Comparison of ENCODE assay signal across 17 cellular contexts in genomic region chr1:24969616-24970398, GRCh38. TPM values are rescaled to one million over a fixed set of nuclear protein-coding genes. Genes with fewer than 3 reads are reported as not detected.
DNase-seq lines count a peak whose midpoint lies in the region; ATAC-seq and TF ChIP-seq lines count a peak whose summit lies in the region.
"Had no signal": no experiment of that assay in that cellular context is flagged by ENCODE, and none has a peak within 500 bp of the region (broad histone marks: within the 10 kb centered on the region; RNA-seq: fewer than 3 reads in every experiment).

No MANE protein-coding gene starts in this region.

- BruUV-seq in Panc1 (replicated peaks; lab: Mats Ljungman, UMichigan) = no TSS peak

- WGBS in endodermal cell (ENCODE audit: insufficient coverage in 1 of 2, insufficient read length in 1 of 2), 2 experiments = 70 to 81% methylated on average over 9 to 26 of the region's 26 CpGs

- intact Hi-C loops in Panc1 (cut with micrococcal nuclease; ENCODE audit: unreplicated experiment) = no loop called here

- in situ Hi-C loops in Panc1 (cut with HindIII; ENCODE audit: low pct_unique_long_range_greater_than_20kb, low sequenced_read_pairs) = no loop called here

- H3K27me3 Mint-ChIP-seq in endodermal cell (ENCODE audit: insufficient read depth) = no peaks in the 10 kb centered on the region

- no peak overlapping the region for H3K27ac ChIP-seq in Panc1 (ENCODE audit: low read length)
- H3K27ac ChIP-seq in endodermal cell (ENCODE audit: low read depth, low read length) = no peak overlapping the region
- H3K27ac ChIP-seq: lower lobe of right lung, right lobe of liver, upper lobe of right lung had no signal

- H3K4me3 ChIP-seq in Panc1 (ENCODE audit: low read depth in 2 of 2, low read length in 2 of 2) (no peak overlapping the region), endodermal cell (ENCODE audit: low read length) (no peak overlapping the region)
- H3K4me3 ChIP-seq: lower lobe of right lung, MG63, right lobe of liver, upper lobe of right lung had no signal

- no peaks in the 10 kb centered on the region for H3K36me3 ChIP-seq in Panc1 (ENCODE audit: control insufficient read depth, insufficient read depth, low read length)
- no peaks in the 10 kb centered on the region for H3K36me3 ChIP-seq in endodermal cell (ENCODE audit: control insufficient read depth, insufficient read depth, low read length)
- H3K36me3 ChIP-seq: lower lobe of right lung, MG63, right lobe of liver, upper lobe of right lung had no signal

- TF ChIP-seq CTCF in Panc1 (IDR thresholded peaks at IDR 0.05) (no peak), endodermal cell (conservative IDR thresholded peaks at IDR 0.05) (no peak)

- peak; percentile 76 for DNase-seq in activated CD8-positive, alpha-beta memory T cell treated with anti-CD3 and anti-CD28 coated beads for 24 hours
- DNase-seq in activated CD8-positive, alpha-beta memory T cell treated with anti-CD3 and anti-CD28 coated beads, Interleukin-2, amount 50 U/mL, for 4 hours = no peak
- no peak for DNase-seq in Panc1 (ENCODE audit: low read depth, low spot score)
- no peak for DNase-seq in endodermal cell
- no peak for DNase-seq in stimulated activated effector memory CD8-positive, alpha-beta T cell treated with anti-CD3 and anti-CD28 coated beads, Interleukin-12 subunit alpha, Interleukin-12 subunit beta, amount 100 ng/mL, for 72 hours (ENCODE audit: low spot score in 2 of 2)
- no peak for DNase-seq in NCI-H1048 (lab: John Stamatoyannopoulos, UW)
- DNase-seq: central memory CD4-positive, alpha-beta T cell; foreskin melanocyte; lower lobe of right lung; MG63; NK-92 treated with Interleukin-12 subunit alpha and Interleukin-12 subunit beta, amount 100 ng/mL, for 24 hours; stimulated activated CD4-positive, alpha-beta T cell treated with anti-CD3 and anti-CD28 coated beads, Interleukin-4, amount 100 ng/mL, for 1 hour; upper lobe of right lung had no signal

- H3K36me3 Mint-ChIP-seq in endodermal cell (ENCODE audit: low read depth) = no peaks in the 10 kb centered on the region
- peaks cover 26% of the 10 kb centered on the region for H3K36me3 Mint-ChIP-seq in stimulated activated effector memory CD8-positive, alpha-beta T cell treated with anti-CD3 and anti-CD28 coated beads, Interleukin-12 subunit alpha, Interleukin-12 subunit beta, amount 100 ng/mL, for 72 hours

- H3K4me3 Mint-ChIP-seq in endodermal cell = no peak overlapping the region
- H3K4me3 Mint-ChIP-seq in stimulated activated effector memory CD8-positive, alpha-beta T cell treated with anti-CD3 and anti-CD28 coated beads, Interleukin-12 subunit alpha, Interleukin-12 subunit beta, amount 100 ng/mL, for 72 hours = peak overlapping the region; percentile 10
- H3K4me3 Mint-ChIP-seq: neural crest cell had no signal

- H3K9me3 Mint-ChIP-seq in endodermal cell = peaks cover 7% of the 10 kb centered on the region
- peaks cover 6% of the 10 kb centered on the region for H3K9me3 Mint-ChIP-seq in stimulated activated effector memory CD8-positive, alpha-beta T cell treated with anti-CD3 and anti-CD28 coated beads, Interleukin-12 subunit alpha, Interleukin-12 subunit beta, amount 100 ng/mL, for 72 hours
- H3K9me3 Mint-ChIP-seq: neural crest cell had no signal

- peak overlapping the region; percentile 27 for H3K27ac Mint-ChIP-seq in endodermal cell
- peak overlapping the region; percentile 0 for H3K27ac Mint-ChIP-seq in stimulated activated effector memory CD8-positive, alpha-beta T cell treated with anti-CD3 and anti-CD28 coated beads, Interleukin-12 subunit alpha, Interleukin-12 subunit beta, amount 100 ng/mL, for 72 hours

- H3K9ac ChIP-seq in endodermal cell (ENCODE audit: extremely low read depth, low read length, poor library complexity, severe bottlenecking) = no peak overlapping the region

- no peaks in the 10 kb centered on the region for H3K4me1 ChIP-seq in Panc1 (ENCODE audit: control insufficient read depth, insufficient read depth, low read length)
- H3K4me1 ChIP-seq in endodermal cell (ENCODE audit: control insufficient read depth, insufficient read depth, low read length) = peaks cover 3% of the 10 kb centered on the region
- H3K4me1 ChIP-seq: lower lobe of right lung, right lobe of liver had no signal

- peak; percentile 17; the same call in 1 of the 2 replicates for ATAC-seq in Panc1
- no peak for ATAC-seq in stimulated activated effector memory CD8-positive, alpha-beta T cell treated with anti-CD3 and anti-CD28 coated beads, Interleukin-12 subunit alpha, Interleukin-12 subunit beta, amount 100 ng/mL, for 72 hours
- no peak for ATAC-seq in GM21619 (IDR thresholded peaks at IDR 0.05; ENCODE audit: unreplicated experiment)
- no peak for ATAC-seq in GM21717 (IDR thresholded peaks at IDR 0.05; ENCODE audit: unreplicated experiment)
- ATAC-seq: right lobe of liver, upper lobe of right lung had no signal

- no peaks in the 10 kb centered on the region for H3K27me3 ChIP-seq in Panc1 (ENCODE audit: control insufficient read depth, insufficient read depth, low read length)
- H3K27me3 ChIP-seq in endodermal cell (ENCODE audit: control insufficient read depth, insufficient read depth, low read length, poor library complexity, severe bottlenecking) = no peaks in the 10 kb centered on the region
- H3K27me3 ChIP-seq: MG63, right lobe of liver, upper lobe of right lung had no signal

- POLR2A ChIA-PET in Panc1 (lab: Charles Lee) = no interaction called here

- H3K4me1 Mint-ChIP-seq in endodermal cell = peaks cover 1% of the 10 kb centered on the region
- peaks cover 90% of the 10 kb centered on the region for H3K4me1 Mint-ChIP-seq in stimulated activated effector memory CD8-positive, alpha-beta T cell treated with anti-CD3 and anti-CD28 coated beads, Interleukin-12 subunit alpha, Interleukin-12 subunit beta, amount 100 ng/mL, for 72 hours

- peaks cover 3% of the 10 kb centered on the region; the same call in 1 of the 2 replicates for H3K9me3 ChIP-seq in Panc1 (ENCODE audit: control insufficient read depth, insufficient read depth, low read depth, low read length)
- H3K9me3 ChIP-seq in endodermal cell (ENCODE audit: control insufficient read depth, low read length) = peaks cover 6% of the 10 kb centered on the region
- H3K9me3 ChIP-seq: right lobe of liver, upper lobe of right lung had no signal

- CTCF ChIA-PET in Panc1 (lab: Charles Lee) = interaction anchor here (0.6 to 0.9 kb wide), 2 partner anchors 35 to 61 kb away, joined by 3 to 5 read pairs; no protein-coding TSS in a partner anchor

RNA-seq across cellular contexts. Expression of gene RUNX3, which starts 39.7 kb away (rescaled TPM):
- total RNA-seq in Panc1 (2021; ENCODE audit: unreplicated experiment) (0.10 TPM), endodermal cell (under 1 TPM; 0.24 to 0.31 TPM)
- 0.06 TPM for polyA plus RNA-seq in Panc1 (2012; ENCODE audit: insufficient read length)
- 0.14 TPM for polyA plus RNA-seq in endodermal cell (2013, experiment 1 of 2)
- polyA plus RNA-seq in endodermal cell (2013, experiment 2 of 2) = 0.17 TPM
